In genomic region chr3:194472290-194472920, GRCh38 we compare ENCODE assay signal across 1 cellular context.
TF ChIP-seq lines count a peak whose summit lies in the region.

No MANE protein-coding gene starts in this region.

TF ChIP-seq in HepG2, 621 proteins besides CTCF, POLR2A, EP300 and RAD21 (continued from another document):
- no peak for TF ChIP-seq MAFK (conservative IDR thresholded peaks at IDR 0.05 in 1 of 2, IDR thresholded peaks at IDR 0.05 in 1 of 2; ENCODE audit: low read length in 2 of 2)
- no peak for TF ChIP-seq ZBTB20 (CRISPR knock-in tag; IDR thresholded peaks at IDR 0.05; ENCODE audit: borderline replicate concordance, low read depth)
- TF ChIP-seq SAP130 (CRISPR knock-in tag; IDR thresholded peaks at IDR 0.05; ENCODE audit: low read depth) = no peak
- 0 out of 2 replicates have a peak, but pooled peaks have one; percentile 44 for TF ChIP-seq ZSCAN29 (CRISPR knock-in tag; conservative IDR thresholded peaks at IDR 0.05)
- TF ChIP-seq ZBTB25 (CRISPR knock-in tag; IDR thresholded peaks at IDR 0.05) = 0 out of 2 replicates have a peak, but pooled peaks have one; percentile 25
